ENCODE assay signal across 7 cellular contexts in genomic region chr14:91264151-91265150, GRCh38. TPM values are rescaled to one million over a fixed set of nuclear protein-coding genes. Genes with fewer than 3 reads are reported as not detected.
A peak's percentile ranks its signal among the peaks of the same experiment; 100 is the strongest.
DNase-seq lines count a peak whose midpoint lies in the region; ATAC-seq, FAIRE-seq and TF ChIP-seq lines count a peak whose summit lies in the region.

No MANE protein-coding gene starts in this region.

- no peak overlapping the region for H3K27ac ChIP-seq in IMR-90 (ENCODE audit: insufficient read depth, low read length)
- H3K27ac ChIP-seq in iPS-18a (ENCODE audit: low read length): no peak overlapping the region
- peak overlapping the region in 3 of 8 donors; percentile 1 to 45 (median 28) for H3K27ac ChIP-seq in spleen

- H4K5ac ChIP-seq in IMR-90 (ENCODE audit: low read depth, low read length): no peak overlapping the region

- in situ Hi-C loops in IMR-90 (cut with MboI; ENCODE audit: low sequenced_read_pairs): no loop called here

- CTCF ChIA-PET in IMR-90 (lab: Yijun Ruan, JAX): interaction anchor here (0.6 kb wide), 1 partner anchor 1980 kb away, joined by 3 read pairs; no protein-coding TSS in a partner anchor

- no peaks in the 10 kb centered on the region; the same call in 1 of the 2 replicates for H3K4me1 ChIP-seq in IMR-90 (ENCODE audit: control insufficient read depth, insufficient read depth, low read length)
- no peaks in the 10 kb centered on the region for H3K4me1 ChIP-seq in iPS-18a (ENCODE audit: control insufficient read depth, low read depth, low read length)
- peaks cover 3 to 25% (median 14%) of the 10 kb centered on the region in 6 donors for H3K4me1 ChIP-seq in spleen

- no peak for DNase-seq in IMR-90
- peak; percentile 74 for DNase-seq in activated naive CD8-positive, alpha-beta T cell treated with anti-CD3 and anti-CD28 coated beads, Interleukin-2, amount 10 ng/mL, durations not matched to agents 7 days and 5 days
- peak; percentile 86 for DNase-seq in spleen
- DNase-seq in kidney glomerular epithelial cell (lab: John Stamatoyannopoulos, UW): no peak
- DNase-seq in urothelium cell line (ENCODE audit: low spot score): no peak

- H2BK120ac ChIP-seq in IMR-90 (ENCODE audit: low read depth, low read length): no peak overlapping the region

- no peaks in the 10 kb centered on the region for H3K9me3 Mint-ChIP-seq in activated naive CD8-positive, alpha-beta T cell treated with anti-CD3 and anti-CD28 coated beads, Interleukin-2, amount 10 ng/mL, durations not matched to agents 7 days and 5 days

- H3K56ac ChIP-seq in IMR-90 (ENCODE audit: extremely low read depth, insufficient read depth, low read length): no peak overlapping the region

- no peak overlapping the region for H3K9ac ChIP-seq in IMR-90 (ENCODE audit: low read depth, low read length)
- H3K9ac ChIP-seq in iPS-18a (ENCODE audit: low read length): no peak overlapping the region

- ATAC-seq in IMR-90 (ENCODE audit: low read depth) (peak; percentile 65), GM18867 (IDR thresholded peaks at IDR 0.05; ENCODE audit: unreplicated experiment) (no peak)
- ATAC-seq in activated naive CD8-positive, alpha-beta T cell treated with anti-CD3 and anti-CD28 coated beads, Interleukin-2, amount 10 ng/mL, durations not matched to agents 7 days and 5 days (ENCODE audit: low read depth): peak; percentile 59

- H4K20me1 ChIP-seq in IMR-90 (ENCODE audit: insufficient read depth, low read length): no peaks in the 10 kb centered on the region

- TF ChIP-seq CTCF in IMR-90 (conservative IDR thresholded peaks at IDR 0.05; ENCODE audit: low read depth, low read length): no peak
- TF ChIP-seq CTCF in spleen (IDR thresholded peaks at IDR 0.05 in 8 of 11, conservative IDR thresholded peaks at IDR 0.05 in 3 of 11): no peak

- no TSS peak for BruUV-seq in IMR-90 (replicated peaks; lab: Mats Ljungman, UMichigan)

- H3K18ac ChIP-seq in IMR-90 (ENCODE audit: low read depth, low read length): no peak overlapping the region

- no peak for TF ChIP-seq RAD21 in IMR-90 (IDR thresholded peaks at IDR 0.05; ENCODE audit: low read length)

- no peak overlapping the region for H2BK20ac ChIP-seq in IMR-90 (ENCODE audit: low read depth, low read length)

- no peak overlapping the region for H2BK5ac ChIP-seq in IMR-90 (ENCODE audit: low read depth, low read length, poor library complexity, severe bottlenecking)

- H3K27me3 ChIP-seq in IMR-90 (ENCODE audit: control insufficient read depth, insufficient read depth, low read length) (peaks cover 33% of the 10 kb centered on the region), iPS-18a (ENCODE audit: control insufficient read depth, insufficient read depth, low read length) (peaks cover 32% of the 10 kb centered on the region), spleen (replicated peaks in 1 of 7) (peaks cover 0 to 21% (median 14%) of the 10 kb centered on the region in 7 donors)

- peak overlapping the region; percentile 70 for H3K27ac Mint-ChIP-seq in activated naive CD8-positive, alpha-beta T cell treated with anti-CD3 and anti-CD28 coated beads, Interleukin-2, amount 10 ng/mL, durations not matched to agents 7 days and 5 days

- FAIRE-seq in urothelium cell line (lab: Jason Lieb, UNC): no peak

- TF ChIP-seq POLR2A in IMR-90 (IDR thresholded peaks at IDR 0.05; ENCODE audit: low read depth, low read length): no peak
- TF ChIP-seq POLR2A in spleen (IDR thresholded peaks at IDR 0.05): no peak

- dilution Hi-C loops in IMR-90 (cut with HindIII; ENCODE audit: low sequenced_read_pairs, unreplicated experiment): no loop called here

- no peak overlapping the region for H4K8ac ChIP-seq in IMR-90 (ENCODE audit: low read depth in 2 of 2, low read length in 2 of 2)

- no peaks in the 10 kb centered on the region for H3K9me1 ChIP-seq in IMR-90 (ENCODE audit: insufficient read depth, low read length)

- H3K9me3 ChIP-seq in IMR-90 (ENCODE audit: control insufficient read depth, insufficient read depth, low read length) (peaks cover 3% of the 10 kb centered on the region; the same call in 1 of the 2 replicates), iPS-18a (ENCODE audit: control insufficient read depth, low read depth, low read length) (no peaks in the 10 kb centered on the region), spleen (no peaks in the 10 kb centered on the region)

- peak overlapping the region; percentile 53; the same call in 1 of the 2 replicates for H3K4me2 ChIP-seq in IMR-90 (ENCODE audit: low read depth, low read length)

- H3K4me3 Mint-ChIP-seq in activated naive CD8-positive, alpha-beta T cell treated with anti-CD3 and anti-CD28 coated beads, Interleukin-2, amount 10 ng/mL, durations not matched to agents 7 days and 5 days: peak overlapping the region; percentile 80

- intact Hi-C loops in IMR-90 (cut with micrococcal nuclease) (no loop called here), spleen (cut with DNase I; ENCODE audit: low total_unique reads) (no loop called here)

- no peaks in the 10 kb centered on the region for H3K79me1 ChIP-seq in IMR-90 (ENCODE audit: low read depth in 1 of 2, low read length in 2 of 2)

- no peak overlapping the region for H3K14ac ChIP-seq in IMR-90 (replicated peaks; ENCODE audit: low read depth, low read length)

- H3K36me3 Mint-ChIP-seq in activated naive CD8-positive, alpha-beta T cell treated with anti-CD3 and anti-CD28 coated beads, Interleukin-2, amount 10 ng/mL, durations not matched to agents 7 days and 5 days: peaks cover 25% of the 10 kb centered on the region

- no peaks in the 10 kb centered on the region for H3K36me3 ChIP-seq in IMR-90 (ENCODE audit: control insufficient read depth, insufficient read depth, low read length)
- H3K36me3 ChIP-seq in iPS-18a (ENCODE audit: control insufficient read depth, low read depth, low read length): no peaks in the 10 kb centered on the region
- H3K36me3 ChIP-seq in spleen: peaks cover 0 to 5% (median 0%) of the 10 kb centered on the region in 6 donors

- 18% methylated on average over 29 of the region's 69 CpGs; no CpG with 5 or more reads in 1 of the 2 experiments for WGBS in IMR-90 (ENCODE audit: extremely low coverage in 2 of 2, insufficient read length in 1 of 2), 2 experiments
- 11 to 24% (median 12%) methylated on average over 31 to 69 of the region's 69 CpGs for WGBS in spleen, 5 donors

- H3K4me3 ChIP-seq in IMR-90 (ENCODE audit: insufficient read depth, low read depth, low read length) (peak overlapping the region; percentile 19; the same call in 1 of the 2 replicates), iPS-18a (ENCODE audit: low read length) (peak overlapping the region; percentile 43), spleen (peak overlapping the region in 7 of 8 donors; percentile 15 to 59 (median 28))

- no peak overlapping the region for H3K23ac ChIP-seq in IMR-90 (ENCODE audit: low read depth, low read length)

- no peak overlapping the region for H2BK15ac ChIP-seq in IMR-90 (ENCODE audit: low read depth, low read length)

- no peak overlapping the region for H2AK9ac ChIP-seq in IMR-90 (replicated peaks; ENCODE audit: low read depth, low read length, poor library complexity)

- H3K4ac ChIP-seq in IMR-90 (ENCODE audit: low read depth, low read length): no peak overlapping the region

- no peak overlapping the region for H4K91ac ChIP-seq in IMR-90 (ENCODE audit: insufficient read depth, low read depth, low read length)

- H2AK5ac ChIP-seq in IMR-90 (ENCODE audit: low read depth, low read length): no peak overlapping the region; the same call in 1 of the 2 replicates

- peaks cover 51% of the 10 kb centered on the region for H3K4me1 Mint-ChIP-seq in activated naive CD8-positive, alpha-beta T cell treated with anti-CD3 and anti-CD28 coated beads, Interleukin-2, amount 10 ng/mL, durations not matched to agents 7 days and 5 days

- H2AFZ ChIP-seq in IMR-90 (replicated peaks; ENCODE audit: low read length, poor library complexity): peak overlapping the region; percentile 82

- POLR2A ChIA-PET in IMR-90 (lab: Charles Lee; ENCODE audit: unreplicated experiment): no interaction called here
- POLR2A ChIA-PET in activated naive CD8-positive, alpha-beta T cell treated with anti-CD3 and anti-CD28 coated beads, Interleukin-2, amount 10 ng/mL, durations not matched to agents 7 days and 5 days (lab: Charles Lee): interaction anchor here (0.7 to 16.2 kb wide), 8 partner anchors 10 to 87 kb away, joined by 3 to 232 read pairs (median 4); partner anchors contain the start of gene GPR68

- H3K27me3 Mint-ChIP-seq in activated naive CD8-positive, alpha-beta T cell treated with anti-CD3 and anti-CD28 coated beads, Interleukin-2, amount 10 ng/mL, durations not matched to agents 7 days and 5 days: no peaks in the 10 kb centered on the region

TF ChIP-seq in IMR-90, 13 proteins besides CTCF, POLR2A, EP300 and RAD21 (continues in another document):
- no peak for TF ChIP-seq RFX5 (IDR thresholded peaks at IDR 0.05; ENCODE audit: low read depth, low read length)
- TF ChIP-seq CHD1 (IDR thresholded peaks at IDR 0.05; ENCODE audit: low read depth, low read length): no peak
- TF ChIP-seq, protein P1, sequence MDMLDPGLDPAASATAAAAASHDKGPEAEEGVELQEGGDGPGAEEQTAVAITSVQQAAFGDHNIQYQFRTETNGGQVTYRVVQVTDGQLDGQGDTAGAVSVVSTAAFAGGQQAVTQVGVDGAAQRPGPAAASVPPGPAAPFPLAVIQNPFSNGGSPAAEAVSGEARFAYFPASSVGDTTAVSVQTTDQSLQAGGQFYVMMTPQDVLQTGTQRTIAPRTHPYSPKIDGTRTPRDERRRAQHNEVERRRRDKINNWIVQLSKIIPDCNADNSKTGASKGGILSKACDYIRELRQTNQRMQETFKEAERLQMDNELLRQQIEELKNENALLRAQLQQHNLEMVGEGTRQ (IDR thresholded peaks at IDR 0.05; ENCODE audit: low read depth, low read length): no peak
- no peak for TF ChIP-seq MAFK (IDR thresholded peaks at IDR 0.05; ENCODE audit: low read depth, low read length)
- TF ChIP-seq NFE2L2 (IDR thresholded peaks at IDR 0.05; ENCODE audit: low read depth, low read length): no peak
- no peak for TF ChIP-seq BHLHE40 (IDR thresholded peaks at IDR 0.05; ENCODE audit: low read depth, low read length)
- TF ChIP-seq SMC3 (IDR thresholded peaks at IDR 0.05; ENCODE audit: low read depth, low read length): no peak
- TF ChIP-seq CEBPB (IDR thresholded peaks at IDR 0.05; ENCODE audit: low read depth, low read length): no peak

RNA-seq across cellular contexts. Expression of gene GPR68, which starts 19.9 kb away (rescaled TPM):
- total RNA-seq in IMR-90 (2012; rRNA removed): 0.28 and 0.72 TPM in 2 replicates
- 0.94 and 1.0 TPM in 2 replicates for polyA plus RNA-seq in IMR-90 (2012; rRNA removed)
- polyA plus RNA-seq in IMR-90 (2012; cell fraction: cytosol; rRNA removed): 0.28 and 1.3 TPM in 2 replicates
- 0.58 and 1.4 TPM in 2 replicates for polyA plus RNA-seq in IMR-90 (2012; cell fraction: nucleus; rRNA removed; ENCODE audit: low replicate concordance)
- 10 to 100 TPM; 23.0 to 28.0 TPM for total RNA-seq in activated naive CD8-positive, alpha-beta T cell treated with anti-CD3 and anti-CD28 coated beads, Interleukin-2, amount 10 ng/mL, durations not matched to agents 7 days and 5 days
- 1 to 10 TPM; 1.9 to 5.2 (median 3.2) TPM for total RNA-seq in spleen
- polyA plus RNA-seq in spleen: 1 to 10 TPM in 2 of 3 donors, under 1 TPM in 1; 0.50 to 1.7 (median 1.3) TPM

Comparison
In these comparisons a context has a peak if more than half of its experiments do, and no peak if none do; other contexts are left out.
1. DNase-seq: peak in activated naive CD8-positive, alpha-beta T cell treated with anti-CD3 and anti-CD28 coated beads, Interleukin-2, amount 10 ng/mL, durations not matched to agents 7 days and 5 days (single experiment) and spleen (single experiment); none in IMR-90 (single experiment), kidney glomerular epithelial cell (single experiment) and urothelium cell line (single experiment).
2. Peak in every context shown above with its lines, with median percentiles within 50 percentile points of each other: H3K4me3 ChIP-seq.